Comparison of ENCODE assay signal across 23 cellular contexts in the genomic region with DNA sequence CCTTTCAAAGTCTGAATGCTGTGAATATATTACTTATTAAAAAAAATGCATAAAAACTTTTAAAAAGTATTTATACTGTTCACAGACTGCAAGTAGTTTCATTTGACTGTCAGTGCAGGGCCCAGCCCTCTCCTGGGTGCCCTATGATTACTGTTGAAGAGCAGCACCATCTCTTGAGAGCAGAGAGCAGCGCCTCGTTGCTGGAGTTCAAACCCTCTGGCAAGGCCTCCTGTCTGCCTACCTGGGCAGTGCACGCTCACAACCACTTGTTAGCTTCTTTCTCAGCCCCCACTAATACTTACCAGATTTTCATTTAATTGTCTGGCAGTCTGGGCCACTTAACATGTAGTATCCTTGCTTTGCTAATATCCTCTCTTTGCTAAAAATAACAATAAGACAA.
A peak's percentile ranks its signal among the peaks of the same experiment; 100 is the strongest.
DNase-seq lines count a peak whose midpoint lies in the region; ATAC-seq and TF ChIP-seq lines count a peak whose summit lies in the region.
"Had no signal": no experiment of that assay in that cellular context is flagged by ENCODE, and none has a peak within 500 bp of the region (broad histone marks: within the 10 kb centered on the region; RNA-seq: fewer than 3 reads in every experiment).

No MANE protein-coding gene starts in this region.

- H3K27ac Mint-ChIP-seq in neural progenitor cell: no peak overlapping the region
- H3K27ac Mint-ChIP-seq: CD4-positive, alpha-beta T cell; IgD-negative memory B cell had no signal

- peaks cover 3% of the 10 kb centered on the region for H3K4me1 Mint-ChIP-seq in neural progenitor cell
- H3K4me1 Mint-ChIP-seq: IgD-negative memory B cell had no signal

- H3K4me2 ChIP-seq in Loucy (ENCODE audit: low read depth, low read length, poor library complexity, severe bottlenecking) (no peak overlapping the region), neural progenitor cell (no peak overlapping the region)
- H3K4me2 ChIP-seq: A549 had no signal

- H3K9me3 ChIP-seq in Loucy (ENCODE audit: insufficient read depth, low read depth, low read length) (no peaks in the 10 kb centered on the region), neural progenitor cell (ENCODE audit: low read depth) (no peaks in the 10 kb centered on the region), tibial artery (no peaks in the 10 kb centered on the region), psoas muscle (no peaks in the 10 kb centered on the region), body of pancreas (no peaks in the 10 kb centered on the region)
- H3K9me3 ChIP-seq: A549, Caco-2, MG63, SJSA1 had no signal

- H3K27ac ChIP-seq in neural progenitor cell (no peak overlapping the region), tibial artery (no peak overlapping the region), psoas muscle (no peak overlapping the region), body of pancreas (no peak overlapping the region)
- H3K27ac ChIP-seq: A549, GM23248, HL-60, SJSA1 had no signal

- no peak overlapping the region for H3K4me3 ChIP-seq in Loucy (ENCODE audit: low read length, poor library complexity, severe bottlenecking)
- no peak overlapping the region for H3K4me3 ChIP-seq in choroid plexus epithelial cell (ENCODE audit: low read depth, low read length)
- no peak overlapping the region for H3K4me3 ChIP-seq in neural progenitor cell
- no peak overlapping the region for H3K4me3 ChIP-seq in tibial artery
- no peak overlapping the region for H3K4me3 ChIP-seq in psoas muscle
- H3K4me3 ChIP-seq in body of pancreas: no peak overlapping the region
- H3K4me3 ChIP-seq: A549, GM23248, MG63, SJSA1 had no signal

- no peaks in the 10 kb centered on the region for H3K9me3 Mint-ChIP-seq in neural progenitor cell
- H3K9me3 Mint-ChIP-seq: CD4-positive, alpha-beta T cell; IgD-negative memory B cell had no signal

- H3F3A ChIP-seq in Loucy (ENCODE audit: low read depth) (no peaks in the 10 kb centered on the region), neural progenitor cell (ENCODE audit: low read depth) (no peaks in the 10 kb centered on the region)

- TF ChIP-seq CTCF in GM12872 (IDR thresholded peaks at IDR 0.05; ENCODE audit: insufficient read depth, low read depth, low read length) (0 out of 3 replicates have a peak, but pooled peaks have one; percentile 20), Loucy (conservative IDR thresholded peaks at IDR 0.05; ENCODE audit: low read length) (0 out of 2 replicates have a peak, but pooled peaks have one; percentile 12), choroid plexus epithelial cell (conservative IDR thresholded peaks at IDR 0.05; ENCODE audit: low read depth, low read length) (peak; percentile 21), neural progenitor cell (IDR thresholded peaks at IDR 0.05) (no peak), tibial artery (IDR thresholded peaks at IDR 0.05) (no peak), psoas muscle (IDR thresholded peaks at IDR 0.05) (no peak), body of pancreas (IDR thresholded peaks at IDR 0.05) (no peak)

- no peak overlapping the region for H3K4me3 Mint-ChIP-seq in neural progenitor cell
- H3K4me3 Mint-ChIP-seq: CD4-positive, alpha-beta T cell; IgD-negative memory B cell had no signal

- no peak overlapping the region for H2AFZ ChIP-seq in Loucy (ENCODE audit: low read length)
- no peak overlapping the region for H2AFZ ChIP-seq in neural progenitor cell (replicated peaks)
- H2AFZ ChIP-seq: GM23248 had no signal

- H3K27me3 ChIP-seq in Loucy (ENCODE audit: insufficient read depth, low read length, poor library complexity, severe bottlenecking): no peaks in the 10 kb centered on the region
- no peaks in the 10 kb centered on the region for H3K27me3 ChIP-seq in neural progenitor cell
- no peaks in the 10 kb centered on the region for H3K27me3 ChIP-seq in tibial artery
- H3K27me3 ChIP-seq in psoas muscle (ENCODE audit: insufficient read depth in 3 of 3, low read length in 2 of 3): no peaks in the 10 kb centered on the region
- no peaks in the 10 kb centered on the region for H3K27me3 ChIP-seq in body of pancreas
- H3K27me3 ChIP-seq: MG63, SJSA1 had no signal

- H3K79me2 ChIP-seq in Loucy (ENCODE audit: insufficient read depth, low read length) (no peaks in the 10 kb centered on the region), neural progenitor cell (ENCODE audit: low read depth) (no peaks in the 10 kb centered on the region)

- no peak for DNase-seq in choroid plexus epithelial cell (ENCODE audit: low read depth)
- peak; percentile 11 for DNase-seq in neural progenitor cell (ENCODE audit: low spot score)
- no peak for DNase-seq in tibial artery
- no peak for DNase-seq in psoas muscle
- no peak for DNase-seq in body of pancreas
- DNase-seq: Caco-2; CD4-positive, alpha-beta T cell; DMS153; GM23248; Karpas-422; MG63; NCI-H1048; NCI-H1436; NCI-H1930; NCI-H226; NCI-H524 had no signal

- H3K9ac ChIP-seq in Loucy (ENCODE audit: low read depth, low read length, poor library complexity, severe bottlenecking) (no peak overlapping the region), neural progenitor cell (no peak overlapping the region)
- H3K9ac ChIP-seq: GM23248 had no signal

- intact Hi-C loops in tibial artery (cut with DNase I; ENCODE audit: low total_unique reads): no loop called here
- intact Hi-C loops in psoas muscle (cut with DNase I): no loop called here
- intact Hi-C loops in body of pancreas (cut with DNase I): no loop called here

- peaks cover 25% of the 10 kb centered on the region for H3K36me3 Mint-ChIP-seq in neural progenitor cell

- TF ChIP-seq POLR2A in body of pancreas (IDR thresholded peaks at IDR 0.05): no peak

- 85 to 89% (median 86%) methylated on average over 3 of the region's 3 CpGs for WGBS in psoas muscle, 3 donors
- 92 to 94% methylated on average over 3 of the region's 3 CpGs for WGBS in body of pancreas, 2 donors

- H4K20me1 ChIP-seq in Loucy (ENCODE audit: insufficient read depth, low read length, poor library complexity, severe bottlenecking) (no peaks in the 10 kb centered on the region), neural progenitor cell (ENCODE audit: low read depth) (no peaks in the 10 kb centered on the region)

- H3K9me2 ChIP-seq in Loucy (replicated peaks; ENCODE audit: low read depth, low read length): no peaks in the 10 kb centered on the region

- H3K36me3 ChIP-seq in Loucy (ENCODE audit: insufficient read depth, low read length): peaks cover 48% of the 10 kb centered on the region
- H3K36me3 ChIP-seq in neural progenitor cell: peaks cover 7% of the 10 kb centered on the region
- peaks cover 92 to 97% (median 95%) of the 10 kb centered on the region in 3 donors for H3K36me3 ChIP-seq in tibial artery
- H3K36me3 ChIP-seq in psoas muscle (ENCODE audit: insufficient read depth in 1 of 2, low read depth in 1 of 2): peaks cover 13 to 100% of the 10 kb centered on the region in 2 donors
- peaks cover 5 to 31% of the 10 kb centered on the region in 2 donors for H3K36me3 ChIP-seq in body of pancreas (replicated peaks in 1 of 2; ENCODE audit: insufficient read depth in 1 of 2, low read depth in 2 of 2)
- H3K36me3 ChIP-seq: MG63 had no signal

- H3K27me3 Mint-ChIP-seq in neural progenitor cell (ENCODE audit: insufficient read depth, low read depth): no peaks in the 10 kb centered on the region
- H3K27me3 Mint-ChIP-seq: CD4-positive, alpha-beta T cell; IgD-negative memory B cell had no signal

- ATAC-seq in psoas muscle (no peak), body of pancreas (no peak)
- ATAC-seq: Panc1 had no signal

- H3K4me1 ChIP-seq in Loucy (ENCODE audit: insufficient read depth, low read length, poor library complexity, severe bottlenecking) (peaks cover 23% of the 10 kb centered on the region), neural progenitor cell (no peaks in the 10 kb centered on the region), tibial artery (no peaks in the 10 kb centered on the region), psoas muscle (no peaks in the 10 kb centered on the region), body of pancreas (no peaks in the 10 kb centered on the region)
- H3K4me1 ChIP-seq: A549, Caco-2, SJSA1 had no signal

Comparison
In these comparisons a context has a peak if more than half of its experiments do, and no peak if none do; other contexts are left out.
1. CTCF ChIP-seq: peak in GM12872 (single experiment), Loucy (single experiment) and choroid plexus epithelial cell (single experiment); none in neural progenitor cell (single experiment), tibial artery (0 of 2), psoas muscle (single experiment) and body of pancreas (0 of 7).